1 cellular context compared by ENCODE assay signal in genomic region chr16:84340305-84341040, GRCh38.
TF ChIP-seq lines count a peak whose summit lies in the region.

No MANE protein-coding gene starts in this region.

TF ChIP-seq in H1, 55 proteins besides CTCF, POLR2A, EP300 and RAD21:
- no peak for TF ChIP-seq SP2 (IDR thresholded peaks at IDR 0.05; ENCODE audit: low read length)
- TF ChIP-seq CEBPB (IDR thresholded peaks at IDR 0.05; ENCODE audit: low read depth, low read length): peak; percentile 61
